Comparison of ENCODE assay signal across 10 cellular contexts in genomic region chr5:64165160-64165499, GRCh38. TPM values are rescaled to one million over a fixed set of nuclear protein-coding genes. Genes with fewer than 3 reads are reported as not detected.
A peak's percentile ranks its signal among the peaks of the same experiment; 100 is the strongest.
DNase-seq lines count a peak whose midpoint lies in the region; ATAC-seq and TF ChIP-seq lines count a peak whose summit lies in the region.
"Had no signal": no experiment of that assay in that cellular context is flagged by ENCODE, and none has a peak within 500 bp of the region (broad histone marks: within the 10 kb centered on the region; RNA-seq: fewer than 3 reads in every experiment).

No MANE protein-coding gene starts in this region.

- no peak overlapping the region for H3K4me3 ChIP-seq in CD8-positive, alpha-beta T cell (ENCODE audit: low read depth, low read length)
- H3K4me3 ChIP-seq in RWPE2 (ENCODE audit: severe bottlenecking) (peak overlapping the region; percentile 51), fibroblast of villous mesenchyme (ENCODE audit: low read depth, low read length) (peak overlapping the region; percentile 55), ovary (peak overlapping the region; percentile 75)

- TF ChIP-seq POLR2A in ovary (IDR thresholded peaks at IDR 0.05), result no peak

- POLR2A ChIA-PET in CD8-positive, alpha-beta T cell (lab: Charles Lee), result no interaction called here

- H3K36me3 ChIP-seq in CD8-positive, alpha-beta T cell (ENCODE audit: insufficient read depth, low read length), result no peaks in the 10 kb centered on the region
- H3K36me3 ChIP-seq in RWPE2 (ENCODE audit: low read depth) (no peaks in the 10 kb centered on the region), ovary (no peaks in the 10 kb centered on the region)

- no peaks in the 10 kb centered on the region for H3K4me1 ChIP-seq in CD8-positive, alpha-beta T cell (ENCODE audit: insufficient read depth, low read length)
- H3K4me1 ChIP-seq in RWPE2 (ENCODE audit: insufficient read depth, poor library complexity, severe bottlenecking) (no peaks in the 10 kb centered on the region), ovary (ENCODE audit: insufficient read depth) (no peaks in the 10 kb centered on the region)

- peaks cover 8% of the 10 kb centered on the region for H3K4me1 Mint-ChIP-seq in CD8-positive, alpha-beta T cell (ENCODE audit: low read depth)

- H3K27me3 ChIP-seq in CD8-positive, alpha-beta T cell (ENCODE audit: insufficient read depth, low read length), result peaks cover 2% of the 10 kb centered on the region
- H3K27me3 ChIP-seq in RWPE2 (ENCODE audit: insufficient read depth, poor library complexity, severe bottlenecking), result peaks cover 56% of the 10 kb centered on the region
- no peaks in the 10 kb centered on the region for H3K27me3 ChIP-seq in ovary

- H3K27me3 Mint-ChIP-seq in CD8-positive, alpha-beta T cell (ENCODE audit: low read depth), result peaks cover 31% of the 10 kb centered on the region

- no peaks in the 10 kb centered on the region for H3K9me3 Mint-ChIP-seq in CD8-positive, alpha-beta T cell

- H3K4me3 Mint-ChIP-seq in CD8-positive, alpha-beta T cell, result peak overlapping the region; percentile 0

- no peak for TF ChIP-seq EP300 in ovary (IDR thresholded peaks at IDR 0.05)

- H3K9me3 ChIP-seq in CD8-positive, alpha-beta T cell (ENCODE audit: low read length), result no peaks in the 10 kb centered on the region
- no peaks in the 10 kb centered on the region for H3K9me3 ChIP-seq in RWPE2 (ENCODE audit: severe bottlenecking)
- no peaks in the 10 kb centered on the region for H3K9me3 ChIP-seq in ovary

- intact Hi-C loops in CD8-positive, alpha-beta T cell (cut with DNase I, micrococcal nuclease), result no loop called here
- intact Hi-C loops in ovary (cut with DNase I), result no loop called here

- no peak overlapping the region for H3K27ac ChIP-seq in CD8-positive, alpha-beta T cell (ENCODE audit: low read depth, low read length)
- no peak overlapping the region for H3K27ac ChIP-seq in RWPE2 (ENCODE audit: poor library complexity, severe bottlenecking)
- peak overlapping the region; percentile 71 to 86 for H3K27ac ChIP-seq in ovary

- H3K36me3 Mint-ChIP-seq in CD8-positive, alpha-beta T cell, result no peaks in the 10 kb centered on the region

- DNase-seq in CD8-positive, alpha-beta T cell, result no peak
- DNase-seq in RWPE2 (ENCODE audit: low spot score) (no peak), fibroblast of villous mesenchyme (ENCODE audit: low read depth) (no peak), ovary (no peak), HT-29 (ENCODE audit: low spot score) (no peak), MV-4-11 (lab: John Stamatoyannopoulos, UW) (no peak), NCI-H345 treated with DMSO at 0.1 percent for 48 hours (lab: John Stamatoyannopoulos, UW; ENCODE audit: unreplicated experiment) (no peak)
- no peak for DNase-seq in activated CD8-positive, alpha-beta memory T cell treated with anti-CD3 and anti-CD28 coated beads, Interleukin-2, amount 50 U/mL, for 4 hours
- DNase-seq: activated CD4-positive, alpha-beta T cell treated with anti-CD3 and anti-CD28 coated beads, Interleukin-2, amount 50 U/mL, for 4 hours; NCI-H2171 treated with DMSO at 0.1 percent for 48 hours had no signal

- TF ChIP-seq CTCF in CD8-positive, alpha-beta T cell (IDR thresholded peaks at IDR 0.05), result no peak
- TF ChIP-seq CTCF in RWPE2 (IDR thresholded peaks at IDR 0.05; ENCODE audit: poor library complexity, severe bottlenecking), result no peak
- TF ChIP-seq CTCF in fibroblast of villous mesenchyme (IDR thresholded peaks at IDR 0.05; ENCODE audit: insufficient read depth, low read depth, low read length), result no peak
- no peak for TF ChIP-seq CTCF in ovary (IDR thresholded peaks at IDR 0.05)

- CTCF ChIA-PET in CD8-positive, alpha-beta T cell (lab: Charles Lee), result no interaction called here

- no peak overlapping the region for H3K27ac Mint-ChIP-seq in CD8-positive, alpha-beta T cell

- no peak for ATAC-seq in CD8-positive, alpha-beta T cell
- ATAC-seq in RWPE2 (ENCODE audit: low read depth), result no peak

- 22 to 27% (median 26%) methylated on average over 11 of the region's 11 CpGs for WGBS in ovary, 3 donors

RNA-seq across cellular contexts. Expression of gene RNF180, which starts 0.5 kb away (rescaled TPM):
- total RNA-seq in CD8-positive, alpha-beta T cell, result not detected
- total RNA-seq in fibroblast of villous mesenchyme (5.5 and 5.6 TPM in 2 replicates), ovary (10 to 100 TPM; 14.5 to 26.9 (median 23.2) TPM)
- 1 to 10 TPM; 5.2 to 7.5 TPM for polyA plus RNA-seq in ovary
- not detected in 2 replicates for total RNA-seq in HT-29 (2014; rRNA removed; shearing (Covaris generic))

Comparison
In these comparisons a context has a peak if more than half of its experiments do, and no peak if none do; other contexts are left out.
1. H3K27ac ChIP-seq: peak in ovary (2 of 2); none in CD8-positive, alpha-beta T cell (single experiment) and RWPE2 (single experiment).